In genomic region chr17:68534714-68535113, GRCh38 we compare ENCODE assay signal across 23 cellular contexts.
"Had no signal": no experiment of that assay in that cellular context is flagged by ENCODE, and none has a peak within 500 bp of the region (broad histone marks: within the 10 kb centered on the region; RNA-seq: fewer than 3 reads in every experiment).

No MANE protein-coding gene starts in this region.

- H3K36me3 ChIP-seq: uterus had no signal

- H3K4me3 Mint-ChIP-seq: activated CD4-positive, alpha-beta memory T cell treated with anti-CD3 and anti-CD28 coated beads for 36 hours; activated T-cell treated with anti-CD3 and anti-CD28 coated beads, Interleukin-2, amount 50 U/mL, for 4 hours; stimulated activated naive B cell treated with anti-CD40 and anti-IgM and Interleukin-4, amounts not matched to agents 10 μg/mL and 1 μg/mL and 100 μg/mL, for 72 hours had no signal

- H3K9me2 ChIP-seq: SK-N-SH had no signal

- H3K4me2 ChIP-seq: SK-N-SH had no signal

- ATAC-seq: activated T-cell treated with anti-CD3 and anti-CD28 coated beads, Interleukin-2, amount 50 U/mL, for 4 hours; left ventricle myocardium superior; stimulated activated naive B cell treated with anti-CD40 and anti-IgM and Interleukin-4, amounts not matched to agents 10 μg/mL and 1 μg/mL and 100 μg/mL, for 72 hours had no signal

- H3K27ac Mint-ChIP-seq: activated CD4-positive, alpha-beta memory T cell treated with anti-CD3 and anti-CD28 coated beads for 36 hours; stimulated activated naive B cell treated with anti-CD40 and anti-IgM and Interleukin-4, amounts not matched to agents 10 μg/mL and 1 μg/mL and 100 μg/mL, for 72 hours had no signal

- H3K9me3 ChIP-seq: breast epithelium, sigmoid colon, SK-N-SH, testis, uterus had no signal

- H3K27me3 ChIP-seq: breast epithelium, sigmoid colon, testis, uterus had no signal

- H3K27ac ChIP-seq: sigmoid colon, testis had no signal

- H3K4me1 ChIP-seq: breast epithelium, sigmoid colon had no signal

- H3K9ac ChIP-seq: SK-N-SH had no signal

- H3K9me3 Mint-ChIP-seq: activated CD4-positive, alpha-beta memory T cell treated with anti-CD3 and anti-CD28 coated beads for 36 hours; activated naive CD4-positive, alpha-beta T cell treated with anti-CD3 and anti-CD28 coated beads, Interleukin-2, amount 50 U/mL, for 72 hours; activated T-cell treated with anti-CD3 and anti-CD28 coated beads, Interleukin-2, amount 50 U/mL, for 4 hours; stimulated activated naive B cell treated with anti-CD40 and anti-IgM and Interleukin-4, amounts not matched to agents 10 μg/mL and 1 μg/mL and 100 μg/mL, for 72 hours had no signal

- H3K4me3 ChIP-seq: breast epithelium, sigmoid colon, testis, uterus had no signal

- H3K27me3 Mint-ChIP-seq: activated CD4-positive, alpha-beta memory T cell treated with anti-CD3 and anti-CD28 coated beads for 36 hours; stimulated activated naive B cell treated with anti-CD40 and anti-IgM and Interleukin-4, amounts not matched to agents 10 μg/mL and 1 μg/mL and 100 μg/mL, for 72 hours had no signal

- DNase-seq: activated CD4-positive, alpha-beta memory T cell treated with anti-CD3 and anti-CD28 coated beads for 36 hours; activated CD4-positive, alpha-beta T cell treated with anti-CD3 and anti-CD28 coated beads for 48 hours; activated gamma-delta T cell; activated T-cell treated with anti-CD3 and anti-CD28 coated beads, Interleukin-2, amount 50 U/mL, for 4 hours; amniotic stem cell; cerebellar nuclear complex; cortex of kidney; erythroblast; foreskin melanocyte; glutamatergic neuron; hippocampal formation; left ventricle myocardium superior; occipital lobe; posterior cingulate gyrus; sigmoid colon; SK-N-SH; stimulated activated CD4-positive, alpha-beta T cell treated with anti-CD3 and anti-CD28 coated beads, Interleukin-2, amount 100 ng/mL, for 48 hours; stimulated activated CD8-positive, alpha-beta memory T cell treated with anti-CD3 and anti-CD28 coated beads, Interleukin-4, amount 100 ng/mL, for 48 hours; stimulated activated naive B cell treated with anti-CD40 and anti-IgM and Interleukin-4, amounts not matched to agents 10 μg/mL and 1 μg/mL and 100 μg/mL, for 72 hours; testis; uterus had no signal
